Comparison of ENCODE assay signal across 8 cellular contexts in the genomic region with DNA sequence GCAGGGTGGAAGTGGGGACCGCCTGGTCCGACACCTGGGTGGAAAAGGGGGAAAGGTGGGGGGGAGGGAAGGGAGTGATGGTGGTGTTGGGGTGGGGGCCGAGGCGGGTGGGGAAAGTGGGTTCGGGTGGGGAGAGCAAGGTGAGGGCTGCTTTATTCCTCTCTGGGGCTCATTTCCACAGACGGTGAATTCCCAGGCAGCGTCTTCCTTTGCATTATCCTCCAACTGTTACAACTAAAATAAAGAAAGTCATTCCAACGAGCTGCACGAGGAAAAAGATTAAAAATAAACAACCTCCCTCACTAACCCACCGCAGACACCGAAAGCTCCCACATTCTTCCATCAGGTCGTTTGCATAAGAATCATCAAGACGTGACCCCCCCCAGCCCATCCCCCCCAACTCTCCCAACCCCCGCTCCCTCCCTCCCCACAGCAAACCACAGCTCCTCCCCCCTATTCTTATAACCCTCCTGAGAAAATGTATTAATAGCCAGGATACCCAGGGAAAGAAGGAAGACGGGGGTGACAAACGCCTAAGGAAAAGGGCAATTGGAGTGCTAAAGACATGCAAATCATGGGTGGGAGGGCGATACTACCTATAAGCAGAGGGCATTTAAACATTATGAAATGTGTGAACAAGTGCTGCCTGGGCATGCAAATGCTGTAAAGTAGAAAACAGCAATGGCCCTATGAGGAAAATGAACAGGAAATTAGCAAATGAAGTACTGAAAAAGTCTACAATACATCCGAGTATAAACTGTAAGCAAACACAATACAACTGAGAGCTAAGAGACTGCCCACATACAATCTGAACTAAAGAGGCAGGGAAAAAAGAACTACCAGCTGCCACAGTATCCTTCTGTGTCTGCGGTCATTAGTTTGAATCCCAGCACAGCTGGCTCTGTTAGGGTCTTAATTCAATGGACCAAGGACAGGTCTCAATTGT. TPM values are rescaled to one million over a fixed set of nuclear protein-coding genes. Genes with fewer than 3 reads are reported as not detected.
DNase-seq lines count a peak whose midpoint lies in the region; ATAC-seq and TF ChIP-seq lines count a peak whose summit lies in the region.

No MANE protein-coding gene starts in this region.

- H2AFZ ChIP-seq in osteoblast (ENCODE audit: low read length) = no peak overlapping the region

- H3K4me1 ChIP-seq in SJCRH30 = peaks cover 14% of the 10 kb centered on the region
- H3K4me1 ChIP-seq in esophagus (ENCODE audit: control insufficient read depth in 2 of 2, insufficient read depth in 2 of 2, low read length in 1 of 2) = peaks cover 2 to 3% of the 10 kb centered on the region in 2 donors
- peaks cover 5% of the 10 kb centered on the region for H3K4me1 ChIP-seq in osteoblast (ENCODE audit: insufficient read depth, low read length)

- H3K9me3 ChIP-seq in SJCRH30 (replicated peaks) = no peaks in the 10 kb centered on the region
- no peaks in the 10 kb centered on the region for H3K9me3 ChIP-seq in esophagus (ENCODE audit: control insufficient read depth in 2 of 2, insufficient read depth in 1 of 2, low read depth in 1 of 2, low read length in 1 of 2)
- no peaks in the 10 kb centered on the region for H3K9me3 ChIP-seq in osteoblast (ENCODE audit: low read depth, low read length)

- H3K27me3 ChIP-seq in SJCRH30 (no peaks in the 10 kb centered on the region), esophagus (ENCODE audit: control insufficient read depth in 1 of 2, insufficient read depth in 2 of 2, low read length in 2 of 2) (no peaks in the 10 kb centered on the region), osteoblast (ENCODE audit: insufficient read depth, low read length) (peaks cover 15% of the 10 kb centered on the region)

- peak; percentile 27 for DNase-seq in DMS 273 treated with DMSO at 0.1 percent for 48 hours (lab: John Stamatoyannopoulos, UW)
- peak; percentile 53 to 82 for DNase-seq in SJCRH30
- peak; percentile 76 for DNase-seq in osteoblast (ENCODE audit: insufficient read length, low spot score, missing footprints)
- DNase-seq in NCI-H2196 treated with DMSO at 0.1 percent for 48 hours (lab: John Stamatoyannopoulos, UW; ENCODE audit: unreplicated experiment) = no peak
- DNase-seq in NAMALWA (ENCODE audit: low spot score) = no peak

- H3K36me3 ChIP-seq in SJCRH30 (no peaks in the 10 kb centered on the region), esophagus (ENCODE audit: control insufficient read depth in 2 of 2, insufficient read depth in 2 of 2, low read length in 1 of 2) (no peaks in the 10 kb centered on the region), osteoblast (ENCODE audit: insufficient read depth, low read length) (no peaks in the 10 kb centered on the region)

- 7% methylated on average over 18 to 19 of the region's 19 CpGs for WGBS in esophagus, 2 donors

- ATAC-seq in GM19043 (IDR thresholded peaks at IDR 0.05; ENCODE audit: low read depth, unreplicated experiment) (peak; percentile 32), HG03159 (IDR thresholded peaks at IDR 0.05; ENCODE audit: unreplicated experiment) (peak; percentile 27)

- H3K27ac ChIP-seq in SJCRH30 (peak overlapping the region; percentile 70), esophagus (ENCODE audit: low read depth in 2 of 2, low read length in 1 of 2) (peak overlapping the region; percentile 47 to 73), osteoblast (ENCODE audit: low read depth, low read length) (no peak overlapping the region)

- H3K4me3 ChIP-seq in SJCRH30 (peak overlapping the region; percentile 76), esophagus (ENCODE audit: low read depth in 1 of 2, low read length in 2 of 2) (peak overlapping the region; percentile 57 to 63), osteoblast (ENCODE audit: insufficient read depth, low read length) (peak overlapping the region; percentile 65)

- H3K79me2 ChIP-seq in osteoblast (ENCODE audit: insufficient read depth, low read length) = no peaks in the 10 kb centered on the region

- peak overlapping the region; percentile 79 for H3K4me2 ChIP-seq in osteoblast (ENCODE audit: insufficient read depth, low read length)

- no peak for TF ChIP-seq CTCF in osteoblast (IDR thresholded peaks at IDR 0.05; ENCODE audit: extremely low read depth, low read depth, low read length)

- H4K20me1 ChIP-seq in osteoblast (ENCODE audit: insufficient read depth, low read length) = no peaks in the 10 kb centered on the region

RNA-seq across cellular contexts. Expression of a gene that starts 2.6 kb away (rescaled TPM):
- 3.3 and 4.6 TPM in 2 replicates for total RNA-seq in SJCRH30 (2014; rRNA removed; shearing (Covaris generic))
- under 1 TPM; 0.02 to 0.09 TPM for polyA plus RNA-seq in esophagus
- total RNA-seq in osteoblast = not detected in 2 replicates

Comparison
In these comparisons a context has a peak if more than half of its experiments do, and no peak if none do; other contexts are left out.
1. DNase-seq: peak in DMS 273 treated with DMSO at 0.1 percent for 48 hours (single experiment), SJCRH30 (2 of 2) and osteoblast (single experiment); none in NCI-H2196 treated with DMSO at 0.1 percent for 48 hours (single experiment) and NAMALWA (single experiment).
2. Peak in every context shown above with its lines, with median percentiles within 50 percentile points of each other: H3K4me3 ChIP-seq.